ENCODE assay signal across 8 cellular contexts in the genomic region with DNA sequence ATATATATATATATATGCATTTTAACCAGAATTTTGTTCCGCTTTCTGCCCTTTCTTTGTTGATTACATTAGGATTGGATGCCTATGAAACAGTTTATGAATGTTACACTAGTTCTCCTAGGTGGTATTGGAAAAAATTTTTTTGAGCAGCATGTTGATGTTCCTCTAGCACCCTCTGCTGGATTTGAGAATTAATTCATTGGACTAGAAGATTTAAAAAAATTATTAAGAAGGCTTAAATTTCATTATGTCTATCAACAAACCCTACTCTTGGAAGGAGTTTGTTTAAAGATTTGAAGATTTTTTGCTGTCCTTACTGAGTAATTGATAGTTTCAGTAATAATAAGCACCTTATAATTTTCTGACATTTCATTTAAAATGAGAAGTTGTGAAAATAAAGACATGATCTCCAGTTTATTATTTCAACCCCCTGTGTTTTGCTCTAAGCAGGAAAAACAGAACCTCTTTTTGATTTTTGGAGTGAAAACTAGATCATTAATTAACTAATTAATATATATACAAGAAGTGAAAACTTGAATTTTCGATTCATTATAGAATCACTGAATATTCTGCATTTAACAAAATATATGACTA.
DNase-seq lines count a peak whose midpoint lies in the region; ATAC-seq and TF ChIP-seq lines count a peak whose summit lies in the region.

No MANE protein-coding gene starts in this region.

- H3K4me3 Mint-ChIP-seq in mesothelial cell of epicardium (no peak overlapping the region), T-cell (no peak overlapping the region)

- H3F3A ChIP-seq in GM23248 (ENCODE audit: insufficient read depth): no peaks in the 10 kb centered on the region

- CTCF ChIA-PET in BJ (lab: Yijun Ruan, JAX): interaction anchor here (1.1 to 1.4 kb wide), 2 partner anchors 17 to 182 kb away, joined by 3 to 5 read pairs; no protein-coding TSS in a partner anchor
- CTCF ChIA-PET in T-cell (lab: Charles Lee): no interaction called here

- no peak overlapping the region for H3K4me2 ChIP-seq in GM23248 (ENCODE audit: unreplicated experiment)

- H3K36me3 Mint-ChIP-seq in mesothelial cell of epicardium (peaks cover 2% of the 10 kb centered on the region), T-cell (no peaks in the 10 kb centered on the region)

- no peaks in the 10 kb centered on the region for H3K4me1 Mint-ChIP-seq in mesothelial cell of epicardium
- no peaks in the 10 kb centered on the region for H3K4me1 Mint-ChIP-seq in T-cell

- no peaks in the 10 kb centered on the region for H3K9me3 ChIP-seq in GM23248 (ENCODE audit: low read depth)

- no peaks in the 10 kb centered on the region for H3K4me1 ChIP-seq in GM23248 (ENCODE audit: insufficient read depth)

- no peak overlapping the region for H3K9ac ChIP-seq in GM23248

- H2AFZ ChIP-seq in GM23248: no peak overlapping the region

- intact Hi-C loops in posterior cingulate gyrus (cut with DNase I): no loop called here

- 21 to 46% methylated on average over 2 of the region's 2 CpGs for WGBS in GM23248 (ENCODE audit: low coverage in 1 of 2, low lambda C conversion rate in 2 of 2, missing lambda C conversion rate in 2 of 2), 2 experiments

- POLR2A ChIA-PET in BJ (lab: Charles Lee): no interaction called here
- POLR2A ChIA-PET in T-cell (lab: Charles Lee): no interaction called here

- H3K27me3 ChIP-seq in BJ (ENCODE audit: control insufficient read depth, insufficient read depth, low read length) (no peaks in the 10 kb centered on the region), GM23248 (replicated peaks; ENCODE audit: insufficient read depth) (no peaks in the 10 kb centered on the region)

- no peaks in the 10 kb centered on the region for H4K20me1 ChIP-seq in GM23248 (ENCODE audit: insufficient read depth)

- H3K27ac Mint-ChIP-seq in mesothelial cell of epicardium (no peak overlapping the region), T-cell (no peak overlapping the region)

- DNase-seq in BJ (ENCODE audit: low read depth) (peak; percentile 3), GM23248 (peak; percentile 72), NCI-H510A (lab: John Stamatoyannopoulos, UW) (peak; percentile 6), cerebellar cortex (ENCODE audit: low spot score) (peak; percentile 59), mesothelial cell of epicardium (ENCODE audit: low spot score in 2 of 2, unreplicated experiment in 2 of 2) (no peak), posterior cingulate gyrus (no peak), T-cell (no peak)

- H3K9me3 Mint-ChIP-seq in mesothelial cell of epicardium: peaks cover 22% of the 10 kb centered on the region
- H3K9me3 Mint-ChIP-seq in T-cell: peaks cover 2 to 5% (median 4%) of the 10 kb centered on the region in 3 donors

- H3K4me3 ChIP-seq in BJ (ENCODE audit: low read depth, low read length) (no peak overlapping the region), GM23248 (no peak overlapping the region)

- H3K9me2 ChIP-seq in GM23248 (ENCODE audit: insufficient read depth): no peaks in the 10 kb centered on the region

- in situ Hi-C loops in GM23248 (cut with MboI): no loop called here

- H3K27ac ChIP-seq in GM23248: no peak overlapping the region

- H3K36me3 ChIP-seq in BJ (ENCODE audit: control insufficient read depth, insufficient read depth, low read length): no peaks in the 10 kb centered on the region
- H3K36me3 ChIP-seq in GM23248 (ENCODE audit: low read depth): no peaks in the 10 kb centered on the region

- TF ChIP-seq CTCF in BJ (IDR thresholded peaks at IDR 0.05; ENCODE audit: insufficient read depth, low read depth, low read length) (peak; percentile 55), mesothelial cell of epicardium (IDR thresholded peaks at IDR 0.05; ENCODE audit: unreplicated experiment) (peak; percentile 59)

- H3K79me2 ChIP-seq in GM23248 (ENCODE audit: insufficient read depth): no peaks in the 10 kb centered on the region

- H3K27me3 Mint-ChIP-seq in mesothelial cell of epicardium (ENCODE audit: low read depth): no peaks in the 10 kb centered on the region
- peaks cover 0 to 10% of the 10 kb centered on the region in 2 donors for H3K27me3 Mint-ChIP-seq in T-cell

- no peak for ATAC-seq in HG03097 (IDR thresholded peaks at IDR 0.05; ENCODE audit: low FRiP score, unreplicated experiment)
- no peak for ATAC-seq in T-cell (replicated peaks in 1 of 4)

Comparison
In these comparisons a context has a peak if more than half of its experiments do, and no peak if none do; other contexts are left out.
1. DNase-seq: peak in BJ (single experiment), GM23248 (single experiment), NCI-H510A (single experiment) and cerebellar cortex (single experiment); none in mesothelial cell of epicardium (0 of 2), posterior cingulate gyrus (0 of 10) and T-cell (0 of 34).